ENCODE assay signal across 28 cellular contexts in the genomic region with DNA sequence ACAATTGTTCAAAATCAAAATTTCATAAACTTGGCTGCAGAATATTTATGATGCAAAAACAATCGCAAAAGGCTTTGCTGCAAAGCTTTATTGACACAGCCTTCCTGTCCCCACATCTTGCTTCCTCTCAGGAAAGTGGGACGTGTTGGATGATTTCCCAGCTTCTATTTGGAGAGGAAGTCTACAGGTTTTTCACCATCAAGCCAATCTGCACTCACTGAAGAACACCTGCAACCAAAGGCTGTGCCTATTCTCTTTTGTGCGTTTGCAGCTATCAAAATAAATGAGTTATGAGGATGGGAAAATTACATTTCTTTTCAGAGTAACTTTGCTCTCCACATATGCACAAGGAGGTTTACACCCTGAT.
DNase-seq lines count a peak whose midpoint lies in the region; ATAC-seq and TF ChIP-seq lines count a peak whose summit lies in the region.
"Had no signal": no experiment of that assay in that cellular context is flagged by ENCODE, and none has a peak within 500 bp of the region (broad histone marks: within the 10 kb centered on the region; RNA-seq: fewer than 3 reads in every experiment).

No MANE protein-coding gene starts in this region.

- TF ChIP-seq POLR2A in spleen (IDR thresholded peaks at IDR 0.05) = no peak

- H3K27ac Mint-ChIP-seq in endodermal cell (no peak overlapping the region), type B pancreatic cell (no peak overlapping the region)
- H3K27ac Mint-ChIP-seq: activated CD8-positive, alpha-beta T cell treated with anti-CD3 and anti-CD28 coated beads, Interleukin-2, amount 10 ng/mL, durations not matched to agents 7 days and 5 days; activated naive CD4-positive, alpha-beta T cell treated with anti-CD3 and anti-CD28 coated beads, Interleukin-2, amount 50 U/mL, for 24 hours; activated T-helper 2 cell treated with anti-CD3 and anti-CD28 coated beads, Interferon-gamma antibody, Interleukin-2, Interleukin-4, amounts not matched to agents 10 μg/mL and 5 μg/mL and 100 μg/mL, durations not matched to agents 14 hours and 24 hours and 36 hours; B cell; mesothelial cell of epicardium had no signal

- H3K4me1 ChIP-seq in spleen = peaks cover 0 to 16% (median 3%) of the 10 kb centered on the region in 6 donors
- peaks cover 3% of the 10 kb centered on the region for H3K4me1 ChIP-seq in endodermal cell (ENCODE audit: control insufficient read depth, insufficient read depth, low read length)
- H3K4me1 ChIP-seq: right lobe of liver, thyroid gland had no signal

- H3K9ac ChIP-seq in endodermal cell (ENCODE audit: extremely low read depth, low read length, poor library complexity, severe bottlenecking) = no peak overlapping the region

- no peaks in the 10 kb centered on the region for H3K27me3 Mint-ChIP-seq in endodermal cell (ENCODE audit: insufficient read depth)
- H3K27me3 Mint-ChIP-seq in type B pancreatic cell = no peaks in the 10 kb centered on the region

- H3K9me3 ChIP-seq in spleen (no peaks in the 10 kb centered on the region), endodermal cell (ENCODE audit: control insufficient read depth, low read length) (no peaks in the 10 kb centered on the region)
- H3K9me3 ChIP-seq: A549, right lobe of liver, SJSA1, stomach, thyroid gland had no signal

- DNase-seq in Right ventricle myocardium superior (no peak), cardiac septum (ENCODE audit: low spot score) (no peak), NCI-H69 (lab: John Stamatoyannopoulos, UW) (peak; percentile 63), left ventricle myocardium superior (no peak), spleen (no peak), endodermal cell (no peak), type B pancreatic cell (ENCODE audit: extremely low spot score, unreplicated experiment) (no peak)
- DNase-seq: activated CD4-positive, alpha-beta T cell treated with anti-CD3 and anti-CD28 coated beads for 4 hours; activated CD8-positive, alpha-beta T cell treated with anti-CD3 and anti-CD28 coated beads, Interleukin-2, amount 10 ng/mL, durations not matched to agents 7 days and 5 days; CD4-positive, alpha-beta memory T cell; MV-4-11; NCI-H2171 treated with DMSO at 0.1 percent for 48 hours; NCI-H526; posterior cingulate gyrus; right lobe of liver; stimulated activated CD4-positive, alpha-beta T cell treated with anti-CD3 and anti-CD28 coated beads, Interleukin-12 subunit alpha, Interleukin-12 subunit beta, amount 100 ng/mL, for 4 hours; stimulated activated CD4-positive, alpha-beta T cell treated with anti-CD3 and anti-CD28 coated beads, Interleukin-2, amount 100 ng/mL, for 48 hours; stomach; T-helper 9 cell; thyroid gland; WERI-Rb-1 had no signal

- H3K27ac ChIP-seq in spleen = peak overlapping the region; percentile 23 to 70 (median 60)
- H3K27ac ChIP-seq in endodermal cell (ENCODE audit: low read depth, low read length) = no peak overlapping the region
- H3K27ac ChIP-seq: right lobe of liver, SJSA1, WERI-Rb-1 had no signal

- intact Hi-C loops in Right ventricle myocardium superior (cut with DNase I) = no loop called here
- intact Hi-C loops in cardiac septum (cut with DNase I) = loop anchor here (1.0 to 5.0 kb wide), 2 partner anchors 28 to 173 kb away; no protein-coding TSS in a partner anchor
- intact Hi-C loops in left ventricle myocardium superior (cut with micrococcal nuclease) = no loop called here
- intact Hi-C loops in spleen (cut with DNase I; ENCODE audit: low total_unique reads) = no loop called here

- peaks cover 3% of the 10 kb centered on the region for H3K4me1 Mint-ChIP-seq in endodermal cell
- peaks cover 5% of the 10 kb centered on the region for H3K4me1 Mint-ChIP-seq in type B pancreatic cell (ENCODE audit: unreplicated experiment)
- H3K4me1 Mint-ChIP-seq: activated naive CD4-positive, alpha-beta T cell treated with anti-CD3 and anti-CD28 coated beads, Interleukin-2, amount 50 U/mL, for 24 hours; B cell; CD4-positive, alpha-beta memory T cell had no signal

- H3K9me3 Mint-ChIP-seq in endodermal cell = no peaks in the 10 kb centered on the region
- H3K9me3 Mint-ChIP-seq in type B pancreatic cell = no peaks in the 10 kb centered on the region
- H3K9me3 Mint-ChIP-seq: activated naive CD4-positive, alpha-beta T cell treated with anti-CD3 and anti-CD28 coated beads, Interleukin-2, amount 50 U/mL, for 24 hours; activated T-helper 2 cell treated with anti-CD3 and anti-CD28 coated beads, Interferon-gamma antibody, Interleukin-2, Interleukin-4, amounts not matched to agents 10 μg/mL and 5 μg/mL and 100 μg/mL, durations not matched to agents 14 hours and 24 hours and 36 hours; CD4-positive, alpha-beta memory T cell had no signal

- H3K4me3 ChIP-seq in spleen (no peak overlapping the region), endodermal cell (ENCODE audit: low read length) (no peak overlapping the region)
- H3K4me3 ChIP-seq: A549, right lobe of liver, SJSA1, stomach, thyroid gland had no signal

- 20 to 35% (median 22%) methylated on average over 3 of the region's 3 CpGs for WGBS in spleen, 5 donors
- 86 to 96% methylated on average over 3 of the region's 3 CpGs for WGBS in endodermal cell (ENCODE audit: insufficient coverage in 1 of 2, insufficient read length in 1 of 2), 2 experiments

- peak; percentile 64 for ATAC-seq in Right ventricle myocardium superior (ENCODE audit: poor library complexity)
- peak; percentile 68 for ATAC-seq in left ventricle myocardium superior
- no peak for ATAC-seq in HG02610 (IDR thresholded peaks at IDR 0.05; ENCODE audit: unreplicated experiment)
- ATAC-seq: activated CD8-positive, alpha-beta T cell treated with anti-CD3 and anti-CD28 coated beads, Interleukin-2, amount 10 ng/mL, durations not matched to agents 7 days and 5 days had no signal

- no peaks in the 10 kb centered on the region for H3K27me3 ChIP-seq in spleen (replicated peaks in 1 of 7)
- no peaks in the 10 kb centered on the region for H3K27me3 ChIP-seq in endodermal cell (ENCODE audit: control insufficient read depth, insufficient read depth, low read length, poor library complexity, severe bottlenecking)
- H3K27me3 ChIP-seq: right lobe of liver, SJSA1, stomach, thyroid gland had no signal

- no peak overlapping the region for H3K4me3 Mint-ChIP-seq in endodermal cell
- H3K4me3 Mint-ChIP-seq in type B pancreatic cell = no peak overlapping the region
- H3K4me3 Mint-ChIP-seq: activated CD8-positive, alpha-beta T cell treated with anti-CD3 and anti-CD28 coated beads, Interleukin-2, amount 10 ng/mL, durations not matched to agents 7 days and 5 days; activated naive CD4-positive, alpha-beta T cell treated with anti-CD3 and anti-CD28 coated beads, Interleukin-2, amount 50 U/mL, for 24 hours; B cell; CD4-positive, alpha-beta memory T cell; mesothelial cell of epicardium had no signal

- TF ChIP-seq CTCF in spleen (IDR thresholded peaks at IDR 0.05 in 8 of 11, conservative IDR thresholded peaks at IDR 0.05 in 3 of 11) (no peak), endodermal cell (conservative IDR thresholded peaks at IDR 0.05) (no peak), type B pancreatic cell (conservative IDR thresholded peaks at IDR 0.05) (no peak)

- no peaks in the 10 kb centered on the region for H3K36me3 ChIP-seq in spleen
- no peaks in the 10 kb centered on the region for H3K36me3 ChIP-seq in endodermal cell (ENCODE audit: control insufficient read depth, insufficient read depth, low read length)
- H3K36me3 ChIP-seq: right lobe of liver, SJSA1, stomach, thyroid gland, WERI-Rb-1 had no signal

- no peaks in the 10 kb centered on the region for H3K36me3 Mint-ChIP-seq in endodermal cell (ENCODE audit: low read depth)
- H3K36me3 Mint-ChIP-seq in type B pancreatic cell = no peaks in the 10 kb centered on the region
- H3K36me3 Mint-ChIP-seq: activated naive CD4-positive, alpha-beta T cell treated with anti-CD3 and anti-CD28 coated beads, Interleukin-2, amount 50 U/mL, for 24 hours; CD4-positive, alpha-beta memory T cell; mesothelial cell of epicardium had no signal
